Comparison of ENCODE assay signal across 8 cellular contexts in the genomic region with DNA sequence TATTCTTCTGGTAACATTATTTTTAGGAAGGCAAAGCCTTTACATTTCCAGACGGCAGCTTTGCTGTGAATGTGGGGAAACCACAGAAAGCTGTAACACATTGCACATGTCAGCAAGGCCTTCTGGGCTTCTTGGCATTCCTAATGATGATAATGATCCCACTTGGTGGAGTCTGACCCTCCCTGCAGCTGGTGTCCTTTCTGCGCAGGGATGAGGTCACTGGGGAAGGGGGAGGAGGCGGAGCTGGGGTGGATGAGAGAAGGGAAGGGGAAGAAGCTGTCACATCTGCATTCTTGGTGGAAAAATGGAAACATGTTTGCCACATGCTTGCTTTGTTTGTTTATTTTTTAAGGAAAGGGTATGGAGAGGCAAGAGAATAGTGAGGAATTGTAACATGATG.
DNase-seq lines count a peak whose midpoint lies in the region; ATAC-seq and TF ChIP-seq lines count a peak whose summit lies in the region.
"Had no signal": no experiment of that assay in that cellular context is flagged by ENCODE, and none has a peak within 500 bp of the region (broad histone marks: within the 10 kb centered on the region; RNA-seq: fewer than 3 reads in every experiment).

No MANE protein-coding gene starts in this region.

- in situ Hi-C loops in brain microvascular endothelial cell (cut with HindIII; ENCODE audit: low pct_ligation_motif_present, low sequenced_read_pairs) = no loop called here

- no peak overlapping the region for H3K4me3 ChIP-seq in HFF-Myc (replicated peaks; ENCODE audit: low read depth, low read length)
- H3K4me3 ChIP-seq in brain microvascular endothelial cell (ENCODE audit: low read depth, low read length) = no peak overlapping the region
- no peak overlapping the region for H3K4me3 ChIP-seq in subcutaneous abdominal adipose tissue (ENCODE audit: low read depth in 1 of 5, low read length in 5 of 5)

- intact Hi-C loops in activated T-helper 1 cell treated with anti-CD3 and anti-CD28 coated beads, Interleukin-12 subunit alpha, Interleukin-12 subunit beta, Interleukin-2, Interleukin-4 antibody, amounts not matched to agents 30 ng/mL and 10 ng/mL and 1 ng/mL, durations not matched to agents 14 hours and 24 hours and 36 hours (cut with micrococcal nuclease) = no loop called here

- no peaks in the 10 kb centered on the region for H3K9me3 Mint-ChIP-seq in activated T-helper 1 cell treated with anti-CD3 and anti-CD28 coated beads, Interleukin-12 subunit alpha, Interleukin-12 subunit beta, Interleukin-2, Interleukin-4 antibody, amounts not matched to agents 30 ng/mL and 10 ng/mL and 1 ng/mL, durations not matched to agents 14 hours and 24 hours and 36 hours
- H3K9me3 Mint-ChIP-seq: effector memory CD8-positive, alpha-beta T cell had no signal

- H3K36me3 ChIP-seq in brain microvascular endothelial cell (replicated peaks) (no peaks in the 10 kb centered on the region), subcutaneous abdominal adipose tissue (ENCODE audit: control insufficient read depth in 5 of 5, insufficient read depth in 5 of 5, low read length in 5 of 5) (no peaks in the 10 kb centered on the region)

- peaks cover 14% of the 10 kb centered on the region for H3K4me1 Mint-ChIP-seq in activated T-helper 1 cell treated with anti-CD3 and anti-CD28 coated beads, Interleukin-12 subunit alpha, Interleukin-12 subunit beta, Interleukin-2, Interleukin-4 antibody, amounts not matched to agents 30 ng/mL and 10 ng/mL and 1 ng/mL, durations not matched to agents 14 hours and 24 hours and 36 hours (ENCODE audit: low read depth)

- H3K9me3 ChIP-seq in subcutaneous abdominal adipose tissue (ENCODE audit: control insufficient read depth in 5 of 5, low read length in 5 of 5) = no peaks in the 10 kb centered on the region

- no peak overlapping the region for H3K27ac Mint-ChIP-seq in activated T-helper 1 cell treated with anti-CD3 and anti-CD28 coated beads, Interleukin-12 subunit alpha, Interleukin-12 subunit beta, Interleukin-2, Interleukin-4 antibody, amounts not matched to agents 30 ng/mL and 10 ng/mL and 1 ng/mL, durations not matched to agents 14 hours and 24 hours and 36 hours
- H3K27ac Mint-ChIP-seq: effector memory CD8-positive, alpha-beta T cell had no signal

- ATAC-seq in GM19467 (IDR thresholded peaks at IDR 0.05; ENCODE audit: unreplicated experiment) = no peak
- ATAC-seq: effector memory CD8-positive, alpha-beta T cell had no signal

- H3K36me3 Mint-ChIP-seq in activated T-helper 1 cell treated with anti-CD3 and anti-CD28 coated beads, Interleukin-12 subunit alpha, Interleukin-12 subunit beta, Interleukin-2, Interleukin-4 antibody, amounts not matched to agents 30 ng/mL and 10 ng/mL and 1 ng/mL, durations not matched to agents 14 hours and 24 hours and 36 hours (ENCODE audit: low read depth) = peaks cover 1% of the 10 kb centered on the region

- H3K4me1 ChIP-seq in subcutaneous abdominal adipose tissue (ENCODE audit: control insufficient read depth in 5 of 5, insufficient read depth in 5 of 5, low read length in 5 of 5) = peaks cover 9 to 65% (median 47%) of the 10 kb centered on the region in 5 donors

- H3K9ac ChIP-seq in subcutaneous abdominal adipose tissue (ENCODE audit: low read length in 5 of 5) = peak overlapping the region in 3 of 5 donors; percentile 3 to 25 (median 11)

- peak overlapping the region; percentile 63 for H3K27ac ChIP-seq in brain microvascular endothelial cell
- peak overlapping the region; percentile 21 for H3K27ac ChIP-seq in layer of hippocampus (ENCODE audit: low read depth, low read length)
- H3K27ac ChIP-seq in subcutaneous abdominal adipose tissue (ENCODE audit: low read depth, low read length) = peak overlapping the region; percentile 74

- no peaks in the 10 kb centered on the region for H3K27me3 Mint-ChIP-seq in activated T-helper 1 cell treated with anti-CD3 and anti-CD28 coated beads, Interleukin-12 subunit alpha, Interleukin-12 subunit beta, Interleukin-2, Interleukin-4 antibody, amounts not matched to agents 30 ng/mL and 10 ng/mL and 1 ng/mL, durations not matched to agents 14 hours and 24 hours and 36 hours (ENCODE audit: insufficient read depth)
- H3K27me3 Mint-ChIP-seq: effector memory CD8-positive, alpha-beta T cell had no signal

- H3K4me3 Mint-ChIP-seq in activated T-helper 1 cell treated with anti-CD3 and anti-CD28 coated beads, Interleukin-12 subunit alpha, Interleukin-12 subunit beta, Interleukin-2, Interleukin-4 antibody, amounts not matched to agents 30 ng/mL and 10 ng/mL and 1 ng/mL, durations not matched to agents 14 hours and 24 hours and 36 hours = no peak overlapping the region
- H3K4me3 Mint-ChIP-seq: effector memory CD8-positive, alpha-beta T cell had no signal

- no peak for TF ChIP-seq CTCF in HFF-Myc (IDR thresholded peaks at IDR 0.05; ENCODE audit: low read depth, low read length, missing control alignments)
- TF ChIP-seq CTCF in brain microvascular endothelial cell (IDR thresholded peaks at IDR 0.05; ENCODE audit: low read depth, low read length, missing control alignments) = no peak

- DNase-seq in HFF-Myc (ENCODE audit: extremely low read depth, low read depth) (peak; percentile 98), brain microvascular endothelial cell (peak; percentile 94), RPMI8226 (no peak)
- DNase-seq in activated T-helper 1 cell treated with anti-CD3 and anti-CD28 coated beads, Interleukin-12 subunit alpha, Interleukin-12 subunit beta, Interleukin-2, Interleukin-4 antibody, amounts not matched to agents 30 ng/mL and 10 ng/mL and 1 ng/mL, durations not matched to agents 14 hours and 24 hours and 36 hours (ENCODE audit: low spot score) = no peak
- DNase-seq: effector memory CD8-positive, alpha-beta T cell had no signal

- H3K27me3 ChIP-seq in brain microvascular endothelial cell (replicated peaks) = no peaks in the 10 kb centered on the region
- no peaks in the 10 kb centered on the region for H3K27me3 ChIP-seq in layer of hippocampus (ENCODE audit: control insufficient read depth, insufficient read depth, low read length)
- H3K27me3 ChIP-seq in subcutaneous abdominal adipose tissue (ENCODE audit: control insufficient read depth in 5 of 5, insufficient read depth in 4 of 5, low read length in 5 of 5) = no peaks in the 10 kb centered on the region

Comparison
In these comparisons a context has a peak if more than half of its experiments do, and no peak if none do; other contexts are left out.
1. DNase-seq: peak in HFF-Myc (single experiment) and brain microvascular endothelial cell (single experiment); none in RPMI8226 (single experiment) and activated T-helper 1 cell treated with anti-CD3 and anti-CD28 coated beads, Interleukin-12 subunit alpha, Interleukin-12 subunit beta, Interleukin-2, Interleukin-4 antibody, amounts not matched to agents 30 ng/mL and 10 ng/mL and 1 ng/mL, durations not matched to agents 14 hours and 24 hours and 36 hours (single experiment).
2. H3K27ac ChIP-seq: peak in every context shown above with its lines; median percentile 74 in subcutaneous abdominal adipose tissue; 63 in brain microvascular endothelial cell; 21 in layer of hippocampus.